ENCODE assay signal across 1 cellular context in the genomic region with DNA sequence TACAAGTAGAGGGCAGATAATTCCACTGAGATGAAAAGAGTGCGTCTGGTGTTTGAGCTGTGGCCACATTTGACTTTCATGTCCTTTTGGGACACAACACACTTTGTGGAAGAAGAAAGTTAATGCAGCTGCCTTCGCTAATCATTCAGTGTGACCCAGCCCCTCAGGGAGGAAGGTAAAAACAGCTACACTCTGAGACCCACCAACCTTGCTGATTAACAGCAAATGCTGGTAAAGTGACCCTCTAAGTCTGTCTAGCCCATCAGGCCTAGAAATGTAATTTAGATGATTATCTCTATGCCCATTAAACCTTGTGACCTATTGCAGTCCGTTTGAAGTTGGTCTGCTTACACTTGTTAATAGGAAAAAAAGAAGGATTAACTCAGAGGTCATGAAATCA.
TF ChIP-seq lines count a peak whose summit lies in the region.

No MANE protein-coding gene starts in this region.

TF ChIP-seq in HepG2, 621 proteins besides CTCF, POLR2A, EP300 and RAD21 (continued from another document):
- TF ChIP-seq AFF4 (CRISPR knock-in tag; IDR thresholded peaks at IDR 0.05) (no peak), ZNF564 (CRISPR knock-in tag; IDR thresholded peaks at IDR 0.05) (no peak), SIN3B (IDR thresholded peaks at IDR 0.05; ENCODE audit: low read length) (no peak)
